1 cellular context compared by ENCODE assay signal in genomic region chr5:52801329-52801728, GRCh38.
TF ChIP-seq lines count a peak whose summit lies in the region.

No MANE protein-coding gene starts in this region.

TF ChIP-seq in IMR-90, 13 proteins besides CTCF, POLR2A, EP300 and RAD21:
- TF ChIP-seq MAZ (IDR thresholded peaks at IDR 0.05; ENCODE audit: borderline replicate concordance, low read depth, low read length): no peak
- TF ChIP-seq RCOR1 (IDR thresholded peaks at IDR 0.05; ENCODE audit: insufficient replicate concordance, low read length): no peak
- TF ChIP-seq RFX5 (IDR thresholded peaks at IDR 0.05; ENCODE audit: low read depth, low read length): no peak
- no peak for TF ChIP-seq CHD1 (IDR thresholded peaks at IDR 0.05; ENCODE audit: low read depth, low read length)
- no peak for TF ChIP-seq CEBPB (IDR thresholded peaks at IDR 0.05; ENCODE audit: low read depth, low read length)
- no peak for TF ChIP-seq FOS (IDR thresholded peaks at IDR 0.05; ENCODE audit: low read depth, low read length)
- TF ChIP-seq SMC3 (IDR thresholded peaks at IDR 0.05; ENCODE audit: low read depth, low read length): no peak
- no peak for TF ChIP-seq NFE2L2 (IDR thresholded peaks at IDR 0.05; ENCODE audit: low read depth, low read length)
- no peak for TF ChIP-seq USF2 (IDR thresholded peaks at IDR 0.05; ENCODE audit: low read depth, low read length)
- no peak for TF ChIP-seq MAFK (IDR thresholded peaks at IDR 0.05; ENCODE audit: low read depth, low read length)
- no peak for TF ChIP-seq BHLHE40 (IDR thresholded peaks at IDR 0.05; ENCODE audit: low read depth, low read length)
- TF ChIP-seq MXI1 (IDR thresholded peaks at IDR 0.05; ENCODE audit: borderline replicate concordance, low read depth, low read length): no peak
- TF ChIP-seq ELK1 (IDR thresholded peaks at IDR 0.05; ENCODE audit: borderline replicate concordance, low read depth, low read length): no peak
